ENCODE assay signal across 15 cellular contexts in genomic region chr11:11895672-11896071, GRCh38. TPM values are rescaled to one million over a fixed set of nuclear protein-coding genes. Genes with fewer than 3 reads are reported as not detected.
DNase-seq lines count a peak whose midpoint lies in the region; FAIRE-seq and TF ChIP-seq lines count a peak whose summit lies in the region.
"Had no signal": no experiment of that assay in that cellular context is flagged by ENCODE, and none has a peak within 500 bp of the region (broad histone marks: within the 10 kb centered on the region; RNA-seq: fewer than 3 reads in every experiment).

No MANE protein-coding gene starts in this region.

- H3K9ac ChIP-seq in SK-N-SH, result no peak overlapping the region

- POLR2A ChIA-PET in A673 (lab: Charles Lee; ENCODE audit: low non-redundant PET), result no interaction called here
- POLR2A ChIA-PET in SK-N-SH (lab: Yijun Ruan, JAX), result no interaction called here

- no peak for TF ChIP-seq POLR2A in Peyer's patch (IDR thresholded peaks at IDR 0.05)
- no peak for TF ChIP-seq POLR2A in esophagus muscularis mucosa (IDR thresholded peaks at IDR 0.05; ENCODE audit: low read depth)

- peak; percentile 33; the same call in 1 of the 2 replicates for TF ChIP-seq CTCF in A673 (conservative IDR thresholded peaks at IDR 0.05; ENCODE audit: low read depth, low read length)
- peak; percentile 5 for TF ChIP-seq CTCF in HFF-Myc (IDR thresholded peaks at IDR 0.05; ENCODE audit: low read depth, low read length, missing control alignments)
- TF ChIP-seq CTCF in SK-N-SH (IDR thresholded peaks at IDR 0.05), result peak; percentile 49
- TF ChIP-seq CTCF in fibroblast of pulmonary artery (IDR thresholded peaks at IDR 0.05; ENCODE audit: low read length, missing control alignments), result peak; percentile 27
- TF ChIP-seq CTCF in Peyer's patch (IDR thresholded peaks at IDR 0.05), result no peak
- TF ChIP-seq CTCF in esophagus muscularis mucosa (IDR thresholded peaks at IDR 0.05), result no peak

- 87% methylated on average over 1 of the region's 1 CpG for WGBS in SK-N-SH (ENCODE audit: low lambda C conversion rate)
- WGBS in esophagus muscularis mucosa, result 96% methylated on average over 1 of the region's 1 CpG

- no peaks in the 10 kb centered on the region for H3K27me3 Mint-ChIP-seq in T-helper 2 cell treated with Interferon-gamma antibody and Interleukin-4, amounts not matched to agents 5 μg/mL and 100 μg/mL, for 36 hours (ENCODE audit: low read depth)
- H3K27me3 Mint-ChIP-seq: activated CD4-positive, alpha-beta T cell treated with anti-CD3 and anti-CD28 coated beads, Interleukin-2, amount 10 ng/mL, durations not matched to agents 24 days and 14 days; activated T-helper 17 cell treated with anti-CD3 and anti-CD28 coated beads, Interleukin-2, amount 50 U/mL, for 72 hours; T-cell had no signal

- H3K4me2 ChIP-seq in SK-N-SH, result no peak overlapping the region

- no peak for TF ChIP-seq EP300 in SK-N-SH (IDR thresholded peaks at IDR 0.05; ENCODE audit: borderline replicate concordance in 1 of 2, low read depth in 1 of 2, low read length in 1 of 2)
- TF ChIP-seq EP300 in esophagus muscularis mucosa (IDR thresholded peaks at IDR 0.05), result no peak

- H3K9me3 ChIP-seq in A673 (ENCODE audit: low read depth, low read length, poor library complexity, severe bottlenecking) (no peaks in the 10 kb centered on the region), SK-N-SH (no peaks in the 10 kb centered on the region), Peyer's patch (no peaks in the 10 kb centered on the region), esophagus muscularis mucosa (no peaks in the 10 kb centered on the region)
- H3K9me3 ChIP-seq: gastrocnemius medialis had no signal

- H3K4me1 Mint-ChIP-seq in T-helper 2 cell treated with Interferon-gamma antibody and Interleukin-4, amounts not matched to agents 5 μg/mL and 100 μg/mL, for 36 hours (ENCODE audit: low read depth), result peaks cover 6% of the 10 kb centered on the region
- H3K4me1 Mint-ChIP-seq: CD14-positive monocyte had no signal

- H3K27ac ChIP-seq in A673 (ENCODE audit: low read depth, low read length, poor library complexity, severe bottlenecking) (no peak overlapping the region), SK-N-SH (ENCODE audit: low read depth in 2 of 2, low read length in 1 of 2) (no peak overlapping the region), Peyer's patch (no peak overlapping the region), esophagus muscularis mucosa (replicated peaks in 1 of 4) (no peak overlapping the region)
- H3K27ac ChIP-seq: gastrocnemius medialis had no signal

- no peaks in the 10 kb centered on the region for H3K9me3 Mint-ChIP-seq in T-helper 2 cell treated with Interferon-gamma antibody and Interleukin-4, amounts not matched to agents 5 μg/mL and 100 μg/mL, for 36 hours
- H3K9me3 Mint-ChIP-seq: activated CD4-positive, alpha-beta T cell treated with anti-CD3 and anti-CD28 coated beads, Interleukin-2, amount 10 ng/mL, durations not matched to agents 24 days and 14 days; activated T-helper 17 cell treated with anti-CD3 and anti-CD28 coated beads, Interleukin-2, amount 50 U/mL, for 72 hours; CD14-positive monocyte; T-cell had no signal

- no peak overlapping the region for H3K27ac Mint-ChIP-seq in T-helper 2 cell treated with Interferon-gamma antibody and Interleukin-4, amounts not matched to agents 5 μg/mL and 100 μg/mL, for 36 hours
- H3K27ac Mint-ChIP-seq: activated CD4-positive, alpha-beta T cell treated with anti-CD3 and anti-CD28 coated beads, Interleukin-2, amount 10 ng/mL, durations not matched to agents 24 days and 14 days; activated T-helper 17 cell treated with anti-CD3 and anti-CD28 coated beads, Interleukin-2, amount 50 U/mL, for 72 hours had no signal

- no peaks in the 10 kb centered on the region; the same call in 1 of the 2 replicates for H3K9me2 ChIP-seq in SK-N-SH

- H3K36me3 ChIP-seq in A673 (ENCODE audit: insufficient read depth, low read length, poor library complexity, severe bottlenecking) (peaks cover 5% of the 10 kb centered on the region), SK-N-SH (replicated peaks in 1 of 2; ENCODE audit: control insufficient read depth in 1 of 2, insufficient read depth in 2 of 2, low read length in 1 of 2) (peaks cover 31 to 55% of the 10 kb centered on the region in 2 experiments), Peyer's patch (peaks cover 0 to 22% (median 0%) of the 10 kb centered on the region in 3 donors), esophagus muscularis mucosa (peaks cover 0 to 40% (median 23%) of the 10 kb centered on the region in 4 donors)

- H3F3A ChIP-seq in SK-N-SH (replicated peaks; ENCODE audit: insufficient read depth), result peaks cover 19% of the 10 kb centered on the region

- H3K4me1 ChIP-seq in A673 (ENCODE audit: insufficient read depth, low read length, poor library complexity, severe bottlenecking) (peaks cover 12% of the 10 kb centered on the region), SK-N-SH (ENCODE audit: control insufficient read depth in 1 of 2, insufficient read depth in 2 of 2, low read depth in 1 of 2, low read length in 1 of 2) (peaks cover 0 to 9% of the 10 kb centered on the region in 2 experiments; a peak in 1 of 4 replicates), Peyer's patch (no peaks in the 10 kb centered on the region), esophagus muscularis mucosa (peaks cover 0 to 7% (median 1%) of the 10 kb centered on the region in 4 donors)

- H3K27me3 ChIP-seq in A673 (replicated peaks; ENCODE audit: insufficient read depth, low read depth, low read length, poor library complexity), result no peaks in the 10 kb centered on the region
- H3K27me3 ChIP-seq in SK-N-SH (ENCODE audit: insufficient read depth), result no peaks in the 10 kb centered on the region
- no peaks in the 10 kb centered on the region for H3K27me3 ChIP-seq in Peyer's patch
- H3K27me3 ChIP-seq in esophagus muscularis mucosa, result no peaks in the 10 kb centered on the region
- H3K27me3 ChIP-seq: gastrocnemius medialis had no signal

- no peak overlapping the region for H3K4me3 Mint-ChIP-seq in T-helper 2 cell treated with Interferon-gamma antibody and Interleukin-4, amounts not matched to agents 5 μg/mL and 100 μg/mL, for 36 hours
- H3K4me3 Mint-ChIP-seq: activated CD4-positive, alpha-beta T cell treated with anti-CD3 and anti-CD28 coated beads, Interleukin-2, amount 10 ng/mL, durations not matched to agents 24 days and 14 days; activated T-helper 17 cell treated with anti-CD3 and anti-CD28 coated beads, Interleukin-2, amount 50 U/mL, for 72 hours; CD14-positive monocyte; T-cell had no signal

- H3K4me3 ChIP-seq in A673 (ENCODE audit: low read depth, low read length, poor library complexity, severe bottlenecking) (no peak overlapping the region), HFF-Myc (replicated peaks; ENCODE audit: low read depth, low read length) (no peak overlapping the region), SK-N-SH (ENCODE audit: low read depth in 2 of 2, low read length in 1 of 2) (no peak overlapping the region), fibroblast of pulmonary artery (replicated peaks; ENCODE audit: low read depth, low read length) (no peak overlapping the region), Peyer's patch (no peak overlapping the region), esophagus muscularis mucosa (no peak overlapping the region)
- H3K4me3 ChIP-seq: gastrocnemius medialis had no signal

- DNase-seq in A673 (ENCODE audit: low spot score) (peak; percentile 17), HFF-Myc (ENCODE audit: extremely low read depth, low read depth) (no peak), SK-N-SH (no peak), fibroblast of pulmonary artery (ENCODE audit: low read depth) (peak; percentile 26), Peyer's patch (no peak), esophagus muscularis mucosa (ENCODE audit: extremely low spot score) (no peak), GM19239 (ENCODE audit: insufficient read length, low spot score) (no peak)
- no peak for DNase-seq in T-helper 2 cell treated with Interferon-gamma antibody and Interleukin-4, amounts not matched to agents 5 μg/mL and 100 μg/mL, for 36 hours (ENCODE audit: low spot score)
- DNase-seq: activated CD4-positive, alpha-beta T cell treated with anti-CD3 and anti-CD28 coated beads, Interleukin-2, amount 10 ng/mL, durations not matched to agents 24 days and 14 days; gastrocnemius medialis; left cardiac atrium; stimulated activated CD4-positive, alpha-beta T cell treated with anti-CD3 and anti-CD28 coated beads, Interleukin-15, amount 100 ng/mL, for 24 hours; T-cell had no signal

- peak; percentile 21; the same call in 1 of the 2 replicates for TF ChIP-seq RAD21 in SK-N-SH (IDR thresholded peaks at IDR 0.05; ENCODE audit: low read length)

- no peaks in the 10 kb centered on the region for H4K20me1 ChIP-seq in SK-N-SH (ENCODE audit: insufficient read depth)

- peaks cover 26% of the 10 kb centered on the region for H3K79me2 ChIP-seq in SK-N-SH (ENCODE audit: insufficient read depth)

- FAIRE-seq in GM19239 (lab: Jason Lieb, UNC), result no peak

- intact Hi-C loops in A673 (cut with micrococcal nuclease; ENCODE audit: unreplicated experiment), result no loop called here
- intact Hi-C loops in esophagus muscularis mucosa (cut with DNase I), result loop anchor here (10.0 kb wide), 1 partner anchor 91 kb away; no protein-coding TSS in a partner anchor

- no TSS peak for BruUV-seq in A673 (replicated peaks; lab: Mats Ljungman, UMichigan)

- CTCF ChIA-PET in A673 (lab: Charles Lee) (no interaction called here), SK-N-SH (lab: Yijun Ruan, JAX) (interaction anchor here (0.8 to 1.0 kb wide), 3 partner anchors 15 to 33 kb away, joined by 3 read pairs; no protein-coding TSS in a partner anchor)

- H2AFZ ChIP-seq in SK-N-SH (ENCODE audit: low read depth), result no peak overlapping the region

- peaks cover 19% of the 10 kb centered on the region for H3K36me3 Mint-ChIP-seq in T-helper 2 cell treated with Interferon-gamma antibody and Interleukin-4, amounts not matched to agents 5 μg/mL and 100 μg/mL, for 36 hours (ENCODE audit: low read depth)

TF ChIP-seq in SK-N-SH, 30 proteins besides CTCF, POLR2A, EP300 and RAD21 (continues in another document):
- TF ChIP-seq FOSL2 (IDR thresholded peaks at IDR 0.05; ENCODE audit: borderline replicate concordance, low read depth), result no peak
- no peak for TF ChIP-seq MXI1 (IDR thresholded peaks at IDR 0.05; ENCODE audit: low read depth, low read length)
- no peak for TF ChIP-seq GABPA (IDR thresholded peaks at IDR 0.05; ENCODE audit: low read depth)
- TF ChIP-seq JUND (IDR thresholded peaks at IDR 0.05), result no peak
- no peak for TF ChIP-seq RXRA (IDR thresholded peaks at IDR 0.05; ENCODE audit: borderline replicate concordance, low read depth)
- TF ChIP-seq RCOR1 (IDR thresholded peaks at IDR 0.05; ENCODE audit: low read length), result no peak
- TF ChIP-seq EZH2phosphoT487 (IDR thresholded peaks at IDR 0.05; ENCODE audit: borderline replicate concordance, low read depth), result no peak

RNA-seq across cellular contexts. Expression of gene USP47, which starts 53.9 kb away (rescaled TPM):
- total RNA-seq in A673 (2021) (40.0 and 45.9 TPM in 2 replicates), Peyer's patch (100 to 1,000 TPM in 1 of 4 donors, 10 to 100 TPM in 3; 62.5 to 170 (median 66.4) TPM), esophagus muscularis mucosa (100 to 1,000 TPM in 2 of 4 donors, 10 to 100 TPM in 2; 86.2 to 112 (median 96.5) TPM)
- polyA plus RNA-seq in SK-N-SH (2012; rRNA removed), result 10.3 and 13.3 TPM in 2 replicates
- 12.9 and 14.2 TPM in 2 replicates for polyA plus RNA-seq in SK-N-SH (2012; cell fraction: cytosol; rRNA removed)
- polyA plus RNA-seq in SK-N-SH (2012; cell fraction: nucleus; rRNA removed), result 14.1 and 28.0 TPM in 2 replicates

Comparison
In these comparisons a context has a peak if more than half of its experiments do, and no peak if none do; other contexts are left out.
1. DNase-seq: peak in A673 (single experiment) and fibroblast of pulmonary artery (single experiment); none in HFF-Myc (single experiment), SK-N-SH (single experiment), Peyer's patch (0 of 3), esophagus muscularis mucosa (single experiment), GM19239 (single experiment) and T-helper 2 cell treated with Interferon-gamma antibody and Interleukin-4, amounts not matched to agents 5 μg/mL and 100 μg/mL, for 36 hours (single experiment).
2. CTCF ChIP-seq: peak in A673 (single experiment), HFF-Myc (single experiment), SK-N-SH (single experiment) and fibroblast of pulmonary artery (single experiment); none in Peyer's patch (0 of 6) and esophagus muscularis mucosa (0 of 3).